ENCODE assay signal across 2 cellular contexts in genomic region chr22:46815896-46816721, GRCh38.
TF ChIP-seq lines count a peak whose summit lies in the region.

No MANE protein-coding gene starts in this region.

TF ChIP-seq in IMR-90, 13 proteins besides CTCF, POLR2A, EP300 and RAD21:
- TF ChIP-seq FOS (IDR thresholded peaks at IDR 0.05; ENCODE audit: low read depth, low read length), result peak; percentile 58; the same call in 1 of the 2 replicates
- peak; percentile 77 for TF ChIP-seq MXI1 (IDR thresholded peaks at IDR 0.05; ENCODE audit: borderline replicate concordance, low read depth, low read length)
- TF ChIP-seq USF2 (IDR thresholded peaks at IDR 0.05; ENCODE audit: low read depth, low read length), result peak; percentile 76
- TF ChIP-seq CEBPB (IDR thresholded peaks at IDR 0.05; ENCODE audit: low read depth, low read length), result no peak
TF ChIP-seq in IMR-90: peak in this region for 3.

TF ChIP-seq in HepG2, 621 proteins besides CTCF, POLR2A, EP300 and RAD21 (continues in another document):
- TF ChIP-seq MLLT10 (CRISPR knock-in tag; IDR thresholded peaks at IDR 0.05), result no peak
- TF ChIP-seq ZNF256 (CRISPR knock-in tag; conservative IDR thresholded peaks at IDR 0.05), result no peak
- no peak for TF ChIP-seq ZSCAN29 (CRISPR knock-in tag; conservative IDR thresholded peaks at IDR 0.05)
- no peak for TF ChIP-seq ZNF234 (CRISPR knock-in tag; conservative IDR thresholded peaks at IDR 0.05)
- no peak for TF ChIP-seq TCF7 (IDR thresholded peaks at IDR 0.05; ENCODE audit: low read depth)
- TF ChIP-seq, protein P1, sequence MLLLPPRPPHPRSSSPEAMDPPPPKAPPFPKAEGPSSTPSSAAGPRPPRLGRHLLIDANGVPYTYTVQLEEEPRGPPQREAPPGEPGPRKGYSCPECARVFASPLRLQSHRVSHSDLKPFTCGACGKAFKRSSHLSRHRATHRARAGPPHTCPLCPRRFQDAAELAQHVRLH (CRISPR knock-in tag; IDR thresholded peaks at IDR 0.05; ENCODE audit: borderline replicate concordance, low read depth), result no peak
- no peak for TF ChIP-seq ZNF674 (CRISPR knock-in tag; IDR thresholded peaks at IDR 0.05; ENCODE audit: low read depth)
- TF ChIP-seq ZNF350 (CRISPR knock-in tag; IDR thresholded peaks at IDR 0.05; ENCODE audit: borderline replicate concordance, low read depth), result no peak
- TF ChIP-seq ELF1 (CRISPR knock-in tag; IDR thresholded peaks at IDR 0.05), result no peak
- TF ChIP-seq ISL2 (CRISPR knock-in tag; IDR thresholded peaks at IDR 0.05), result no peak
- no peak for TF ChIP-seq KDM5A (IDR thresholded peaks at IDR 0.05; ENCODE audit: borderline replicate concordance, low read length)
- no peak for TF ChIP-seq ZNF343 (CRISPR knock-in tag; IDR thresholded peaks at IDR 0.05)
- TF ChIP-seq LCORL (IDR thresholded peaks at IDR 0.05), result no peak
- TF ChIP-seq LCORL (CRISPR knock-in tag; IDR thresholded peaks at IDR 0.05), result peak; percentile 48; the same call in 1 of the 2 replicates
- peak; percentile 85 for TF ChIP-seq FOSL2 (CRISPR knock-in tag; IDR thresholded peaks at IDR 0.05)
- TF ChIP-seq, protein P2, sequence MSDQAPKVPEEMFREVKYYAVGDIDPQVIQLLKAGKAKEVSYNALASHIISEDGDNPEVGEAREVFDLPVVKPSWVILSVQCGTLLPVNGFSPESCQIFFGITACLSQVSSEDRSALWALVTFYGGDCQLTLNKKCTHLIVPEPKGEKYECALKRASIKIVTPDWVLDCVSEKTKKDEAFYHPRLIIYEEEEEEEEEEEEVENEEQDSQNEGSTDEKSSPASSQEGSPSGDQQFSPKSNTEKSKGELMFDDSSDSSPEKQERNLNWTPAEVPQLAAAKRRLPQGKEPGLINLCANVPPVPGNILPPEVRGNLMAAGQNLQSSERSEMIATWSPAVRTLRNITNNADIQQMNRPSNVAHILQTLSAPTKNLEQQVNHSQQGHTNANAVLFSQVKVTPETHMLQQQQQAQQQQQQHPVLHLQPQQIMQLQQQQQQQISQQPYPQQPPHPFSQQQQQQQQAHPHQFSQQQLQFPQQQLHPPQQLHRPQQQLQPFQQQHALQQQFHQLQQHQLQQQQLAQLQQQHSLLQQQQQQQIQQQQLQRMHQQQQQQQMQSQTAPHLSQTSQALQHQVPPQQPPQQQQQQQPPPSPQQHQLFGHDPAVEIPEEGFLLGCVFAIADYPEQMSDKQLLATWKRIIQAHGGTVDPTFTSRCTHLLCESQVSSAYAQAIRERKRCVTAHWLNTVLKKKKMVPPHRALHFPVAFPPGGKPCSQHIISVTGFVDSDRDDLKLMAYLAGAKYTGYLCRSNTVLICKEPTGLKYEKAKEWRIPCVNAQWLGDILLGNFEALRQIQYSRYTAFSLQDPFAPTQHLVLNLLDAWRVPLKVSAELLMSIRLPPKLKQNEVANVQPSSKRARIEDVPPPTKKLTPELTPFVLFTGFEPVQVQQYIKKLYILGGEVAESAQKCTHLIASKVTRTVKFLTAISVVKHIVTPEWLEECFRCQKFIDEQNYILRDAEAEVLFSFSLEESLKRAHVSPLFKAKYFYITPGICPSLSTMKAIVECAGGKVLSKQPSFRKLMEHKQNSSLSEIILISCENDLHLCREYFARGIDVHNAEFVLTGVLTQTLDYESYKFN (CRISPR knock-in tag; conservative IDR thresholded peaks at IDR 0.05), result 0 out of 2 replicates have a peak, but pooled peaks have one; percentile 35
- no peak for TF ChIP-seq SIN3A (IDR thresholded peaks at IDR 0.05; ENCODE audit: borderline replicate concordance, low read depth, low read length)
- no peak for TF ChIP-seq ZNF773 (CRISPR knock-in tag; IDR thresholded peaks at IDR 0.05; ENCODE audit: borderline replicate concordance)
- no peak for TF ChIP-seq ZSCAN20 (CRISPR knock-in tag; IDR thresholded peaks at IDR 0.05; ENCODE audit: borderline replicate concordance)
- TF ChIP-seq KLF12 (CRISPR knock-in tag; IDR thresholded peaks at IDR 0.05; ENCODE audit: borderline replicate concordance), result no peak
- TF ChIP-seq KLF13 (CRISPR knock-in tag; IDR thresholded peaks at IDR 0.05), result no peak
- TF ChIP-seq ZNF318 (CRISPR knock-in tag; IDR thresholded peaks at IDR 0.05), result no peak
- no peak for TF ChIP-seq ZMAT3 (CRISPR knock-in tag; conservative IDR thresholded peaks at IDR 0.05)
- no peak for TF ChIP-seq DNMT3B (CRISPR knock-in tag; conservative IDR thresholded peaks at IDR 0.05)
- peak; percentile 13; the same call in 1 of the 2 replicates for TF ChIP-seq MAX (IDR thresholded peaks at IDR 0.05)
- no peak for TF ChIP-seq ZNF577 (CRISPR knock-in tag; IDR thresholded peaks at IDR 0.05; ENCODE audit: borderline replicate concordance, low read depth)
- TF ChIP-seq ZNF816 (CRISPR knock-in tag; IDR thresholded peaks at IDR 0.05; ENCODE audit: borderline replicate concordance), result no peak
- no peak for TF ChIP-seq MEIS2 (CRISPR knock-in tag; IDR thresholded peaks at IDR 0.05)
- TF ChIP-seq, protein P3, sequence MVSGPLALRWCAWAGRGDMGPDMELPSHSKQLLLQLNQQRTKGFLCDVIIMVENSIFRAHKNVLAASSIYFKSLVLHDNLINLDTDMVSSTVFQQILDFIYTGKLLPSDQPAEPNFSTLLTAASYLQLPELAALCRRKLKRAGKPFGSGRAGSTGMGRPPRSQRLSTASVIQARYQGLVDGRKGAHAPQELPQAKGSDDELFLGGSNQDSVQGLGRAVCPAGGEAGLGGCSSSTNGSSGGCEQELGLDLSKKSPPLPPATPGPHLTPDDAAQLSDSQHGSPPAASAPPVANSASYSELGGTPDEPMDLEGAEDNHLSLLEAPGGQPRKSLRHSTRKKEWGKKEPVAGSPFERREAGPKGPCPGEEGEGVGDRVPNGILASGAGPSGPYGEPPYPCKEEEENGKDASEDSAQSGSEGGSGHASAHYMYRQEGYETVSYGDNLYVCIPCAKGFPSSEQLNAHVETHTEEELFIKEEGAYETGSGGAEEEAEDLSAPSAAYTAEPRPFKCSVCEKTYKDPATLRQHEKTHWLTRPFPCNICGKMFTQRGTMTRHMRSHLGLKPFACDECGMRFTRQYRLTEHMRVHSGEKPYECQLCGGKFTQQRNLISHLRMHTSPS (CRISPR knock-in tag; IDR thresholded peaks at IDR 0.05; ENCODE audit: low read depth), result no peak; the same call in 1 of the 2 replicates
- no peak for TF ChIP-seq HOXA7 (CRISPR knock-in tag; IDR thresholded peaks at IDR 0.05)
- no peak for TF ChIP-seq FOXJ3 (CRISPR knock-in tag; IDR thresholded peaks at IDR 0.05; ENCODE audit: borderline replicate concordance)
- TF ChIP-seq YEATS4 (CRISPR knock-in tag; IDR thresholded peaks at IDR 0.05; ENCODE audit: borderline replicate concordance), result peak; percentile 19; the same call in 1 of the 2 replicates
- TF ChIP-seq THAP8 (CRISPR knock-in tag; IDR thresholded peaks at IDR 0.05; ENCODE audit: borderline replicate concordance), result no peak
- TF ChIP-seq ZNF17 (CRISPR knock-in tag; IDR thresholded peaks at IDR 0.05), result no peak
- TF ChIP-seq MAFF (IDR thresholded peaks at IDR 0.05; ENCODE audit: low read depth, low read length), result no peak
- no peak for TF ChIP-seq ZNF543 (CRISPR knock-in tag; IDR thresholded peaks at IDR 0.05)
- TF ChIP-seq FIP1L1 (IDR thresholded peaks at IDR 0.05; ENCODE audit: borderline replicate concordance, insufficient read depth, low read depth, low read length), result no peak
- TF ChIP-seq ZNF776 (CRISPR knock-in tag; IDR thresholded peaks at IDR 0.05), result no peak
- peak; percentile 72; the same call in 1 of the 2 replicates for TF ChIP-seq BCL6 (CRISPR knock-in tag; IDR thresholded peaks at IDR 0.05)
- no peak for TF ChIP-seq ZNF275 (CRISPR knock-in tag; IDR thresholded peaks at IDR 0.05; ENCODE audit: borderline replicate concordance)
- TF ChIP-seq TEAD2 (CRISPR knock-in tag; IDR thresholded peaks at IDR 0.05), result no peak
- TF ChIP-seq HIVEP1 (CRISPR knock-in tag; IDR thresholded peaks at IDR 0.05), result 0 out of 2 replicates have a peak, but pooled peaks have one; percentile 34
- no peak for TF ChIP-seq SP4 (CRISPR knock-in tag; IDR thresholded peaks at IDR 0.05)
- TF ChIP-seq ZNF292 (CRISPR knock-in tag; IDR thresholded peaks at IDR 0.05; ENCODE audit: borderline replicate concordance, low read depth), result no peak
- TF ChIP-seq ZIK1 (CRISPR knock-in tag; IDR thresholded peaks at IDR 0.05; ENCODE audit: borderline replicate concordance, low read depth), result no peak
- TF ChIP-seq, protein P4, sequence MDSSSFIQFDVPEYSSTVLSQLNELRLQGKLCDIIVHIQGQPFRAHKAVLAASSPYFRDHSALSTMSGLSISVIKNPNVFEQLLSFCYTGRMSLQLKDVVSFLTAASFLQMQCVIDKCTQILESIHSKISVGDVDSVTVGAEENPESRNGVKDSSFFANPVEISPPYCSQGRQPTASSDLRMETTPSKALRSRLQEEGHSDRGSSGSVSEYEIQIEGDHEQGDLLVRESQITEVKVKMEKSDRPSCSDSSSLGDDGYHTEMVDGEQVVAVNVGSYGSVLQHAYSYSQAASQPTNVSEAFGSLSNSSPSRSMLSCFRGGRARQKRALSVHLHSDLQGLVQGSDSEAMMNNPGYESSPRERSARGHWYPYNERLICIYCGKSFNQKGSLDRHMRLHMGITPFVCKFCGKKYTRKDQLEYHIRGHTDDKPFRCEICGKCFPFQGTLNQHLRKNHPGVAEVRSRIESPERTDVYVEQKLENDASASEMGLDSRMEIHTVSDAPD (CRISPR knock-in tag; IDR thresholded peaks at IDR 0.05), result peak; percentile 99
- no peak for TF ChIP-seq CCDC6 (CRISPR knock-in tag; IDR thresholded peaks at IDR 0.05)
- TF ChIP-seq ZNF180 (CRISPR knock-in tag; IDR thresholded peaks at IDR 0.05; ENCODE audit: borderline replicate concordance, low read depth), result no peak
- no peak for TF ChIP-seq MTF1 (CRISPR knock-in tag; IDR thresholded peaks at IDR 0.05)
- 0 out of 2 replicates have a peak, but pooled peaks have one; percentile 8 for TF ChIP-seq SP2 (CRISPR knock-in tag; IDR thresholded peaks at IDR 0.05)
- no peak for TF ChIP-seq DMAP1 (CRISPR knock-in tag; IDR thresholded peaks at IDR 0.05)
- no peak for TF ChIP-seq U2AF2 (IDR thresholded peaks at IDR 0.05; ENCODE audit: low read depth, low read length)
- TF ChIP-seq ZNF383 (CRISPR knock-in tag; IDR thresholded peaks at IDR 0.05; ENCODE audit: borderline replicate concordance), result no peak
- no peak for TF ChIP-seq ZSCAN31 (CRISPR knock-in tag; IDR thresholded peaks at IDR 0.05; ENCODE audit: low read depth)
